In genomic region chr2:70103531-70104061, GRCh38 we compare ENCODE assay signal across 8 cellular contexts. TPM values are rescaled to one million over a fixed set of nuclear protein-coding genes. Genes with fewer than 3 reads are reported as not detected.
A peak's percentile ranks its signal among the peaks of the same experiment; 100 is the strongest.
DNase-seq lines count a peak whose midpoint lies in the region; ATAC-seq and TF ChIP-seq lines count a peak whose summit lies in the region.

No MANE protein-coding gene starts in this region.

- CTCF ChIA-PET in GM10248 (lab: Yijun Ruan, JAX), result interaction anchor here (0.8 to 2.0 kb wide), 9 partner anchors 10 to 39 kb away, joined by 3 to 8 read pairs (median 4); no protein-coding TSS in a partner anchor

- H3K79me2 ChIP-seq in trophoblast cell (ENCODE audit: control insufficient read depth, insufficient read depth, low read length, poor library complexity), result peaks cover 2% of the 10 kb centered on the region

- DNase-seq in GM10248 (ENCODE audit: extremely low spot score), result peak; percentile 29
- DNase-seq in trophoblast cell, result no peak
- DNase-seq in prostate gland (ENCODE audit: low spot score), result no peak
- DNase-seq in NCI-H1436 treated with DMSO at 0.1 percent for 48 hours (lab: John Stamatoyannopoulos, UW), result no peak

- H3K27me3 ChIP-seq in trophoblast cell (ENCODE audit: insufficient read depth, low read length) (no peaks in the 10 kb centered on the region), prostate gland (replicated peaks; ENCODE audit: insufficient read depth) (no peaks in the 10 kb centered on the region)

- no peak overlapping the region for H3K4me3 Mint-ChIP-seq in dendritic cell treated with granulocyte-macrophage colony-stimulating factor and Interleukin-4, amounts not matched to agents 40 ng/mL and 50 ng/mL, for 4 days

- H3K27ac Mint-ChIP-seq in dendritic cell treated with granulocyte-macrophage colony-stimulating factor and Interleukin-4, amounts not matched to agents 40 ng/mL and 50 ng/mL, for 4 days, result peak overlapping the region; percentile 84

- H3K23ac ChIP-seq in trophoblast cell (ENCODE audit: low read length), result no peak overlapping the region

- H3K27me3 Mint-ChIP-seq in dendritic cell treated with granulocyte-macrophage colony-stimulating factor and Interleukin-4, amounts not matched to agents 40 ng/mL and 50 ng/mL, for 4 days, result no peaks in the 10 kb centered on the region

- TF ChIP-seq CTCF in GM10248 (IDR thresholded peaks at IDR 0.05; ENCODE audit: control extremely low read depth, extremely low read depth, low read depth, missing control alignments) (no peak), prostate gland (IDR thresholded peaks at IDR 0.05) (no peak)

- no peak overlapping the region for H2BK120ac ChIP-seq in trophoblast cell (ENCODE audit: insufficient read depth, low read length, poor library complexity)

- H3K9me3 Mint-ChIP-seq in dendritic cell treated with granulocyte-macrophage colony-stimulating factor and Interleukin-4, amounts not matched to agents 40 ng/mL and 50 ng/mL, for 4 days, result no peaks in the 10 kb centered on the region

- no peak overlapping the region for H2AFZ ChIP-seq in trophoblast cell (ENCODE audit: insufficient read depth, low read length, poor library complexity)

- H4K12ac ChIP-seq in trophoblast cell (ENCODE audit: low read depth, low read length), result no peak overlapping the region

- intact Hi-C loops in dendritic cell treated with granulocyte-macrophage colony-stimulating factor and Interleukin-4, amounts not matched to agents 40 ng/mL and 50 ng/mL, for 4 days (cut with micrococcal nuclease), result loop anchor here (1.0 kb wide), 1 partner anchor 13 kb away; no protein-coding TSS in a partner anchor
- intact Hi-C loops in prostate gland (cut with DNase I), result no loop called here

- no peaks in the 10 kb centered on the region for H3K36me3 Mint-ChIP-seq in dendritic cell treated with granulocyte-macrophage colony-stimulating factor and Interleukin-4, amounts not matched to agents 40 ng/mL and 50 ng/mL, for 4 days (ENCODE audit: low read depth)

- H3K9me3 ChIP-seq in KOPT-K1 (ENCODE audit: insufficient read depth, low read length, poor library complexity, severe bottlenecking), result no peaks in the 10 kb centered on the region
- no peaks in the 10 kb centered on the region for H3K9me3 ChIP-seq in trophoblast cell (ENCODE audit: insufficient read depth, low read depth, low read length)
- no peaks in the 10 kb centered on the region for H3K9me3 ChIP-seq in prostate gland

- WGBS in trophoblast cell (ENCODE audit: extremely low coverage, insufficient coverage, insufficient read length), result no CpG with 5 or more reads among the region's 5 CpGs
- 86% methylated on average over 5 of the region's 5 CpGs for WGBS in prostate gland

- peak overlapping the region; percentile 6 for H2BK12ac ChIP-seq in trophoblast cell (ENCODE audit: low read length)

- H3K4me2 ChIP-seq in trophoblast cell (ENCODE audit: low read length), result no peak overlapping the region

- H2AK5ac ChIP-seq in trophoblast cell (ENCODE audit: low read length), result no peak overlapping the region

- H3K36me3 ChIP-seq in KOPT-K1 (ENCODE audit: insufficient read depth, low read length) (no peaks in the 10 kb centered on the region), trophoblast cell (ENCODE audit: control insufficient read depth in 1 of 2, insufficient read depth in 2 of 2, low read length in 2 of 2) (no peaks in the 10 kb centered on the region), prostate gland (no peaks in the 10 kb centered on the region)

- H3K4me3 ChIP-seq in trophoblast cell (ENCODE audit: low read depth, low read length) (no peak overlapping the region), prostate gland (no peak overlapping the region)

- peaks cover 40% of the 10 kb centered on the region for H3K4me1 Mint-ChIP-seq in dendritic cell treated with granulocyte-macrophage colony-stimulating factor and Interleukin-4, amounts not matched to agents 40 ng/mL and 50 ng/mL, for 4 days (ENCODE audit: low read depth)

- peak overlapping the region; percentile 71 for H3K27ac ChIP-seq in KOPT-K1 (ENCODE audit: low read depth, low read length, poor library complexity, severe bottlenecking)
- no peak overlapping the region for H3K27ac ChIP-seq in trophoblast cell (ENCODE audit: low read depth, low read length)
- H3K27ac ChIP-seq in prostate gland, result no peak overlapping the region

- no peak overlapping the region for H2BK5ac ChIP-seq in trophoblast cell (ENCODE audit: low read depth, low read length, poor library complexity)

- no peak overlapping the region for H3K14ac ChIP-seq in trophoblast cell (ENCODE audit: low read length)

- POLR2A ChIA-PET in GM10248 (lab: Yijun Ruan, JAX), result interaction anchor here (0.5 to 1.1 kb wide), 2 partner anchors 21 to 189 kb away, joined by 3 to 4 read pairs; no protein-coding TSS in a partner anchor

- no peak overlapping the region for H3K4ac ChIP-seq in trophoblast cell (ENCODE audit: low read depth, low read length)

- TF ChIP-seq POLR2A in prostate gland (IDR thresholded peaks at IDR 0.05), result no peak

- no peak overlapping the region for H3K18ac ChIP-seq in trophoblast cell (ENCODE audit: low read length)

- ATAC-seq in GM18520 (IDR thresholded peaks at IDR 0.05; ENCODE audit: unreplicated experiment) (no peak), HG03342 (IDR thresholded peaks at IDR 0.05; ENCODE audit: unreplicated experiment) (no peak)

- no peak overlapping the region for H4K91ac ChIP-seq in trophoblast cell (ENCODE audit: low read depth, low read length)

- H3K4me1 ChIP-seq in trophoblast cell (ENCODE audit: control insufficient read depth in 1 of 2, insufficient read depth in 2 of 2, low read length in 2 of 2) (peaks cover 7 to 9% of the 10 kb centered on the region in 2 experiments), prostate gland (replicated peaks) (no peaks in the 10 kb centered on the region)

- H3K79me1 ChIP-seq in trophoblast cell (ENCODE audit: low read length), result peaks cover 7% of the 10 kb centered on the region

- H3K9ac ChIP-seq in trophoblast cell (ENCODE audit: low read length), result no peak overlapping the region

- H4K8ac ChIP-seq in trophoblast cell (ENCODE audit: low read depth, low read length), result peak overlapping the region; percentile 33

RNA-seq across cellular contexts. Expression of gene PCBP1, which starts 16.3 kb away (rescaled TPM):
- polyA plus RNA-seq in trophoblast cell (2013), result 407 and 419 TPM in 2 replicates
- 100 to 1,000 TPM; 166 to 219 TPM for total RNA-seq in prostate gland
